Comparison of ENCODE assay signal across 10 cellular contexts in the genomic region with DNA sequence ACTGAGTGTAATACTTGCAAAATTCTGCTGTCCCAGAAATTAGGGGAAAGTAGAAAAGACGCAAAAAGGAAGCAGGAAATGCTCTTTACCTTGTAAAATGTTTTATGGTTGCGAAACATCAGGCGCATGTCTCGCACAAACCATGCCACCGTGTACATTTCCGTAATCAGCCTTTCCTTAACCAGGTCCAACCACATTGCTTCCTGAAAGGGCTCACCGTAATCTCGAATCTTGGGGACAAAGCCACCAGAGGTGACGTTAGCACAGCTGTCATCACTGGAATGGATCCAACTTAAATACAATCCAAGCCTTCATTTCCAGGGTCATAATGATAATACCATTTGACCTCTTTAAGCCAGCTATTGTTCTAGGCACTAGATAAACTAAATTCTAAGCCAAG. TPM values are rescaled to one million over a fixed set of nuclear protein-coding genes. Genes with fewer than 3 reads are reported as not detected.
DNase-seq lines count a peak whose midpoint lies in the region; ATAC-seq and TF ChIP-seq lines count a peak whose summit lies in the region.
"Had no signal": no experiment of that assay in that cellular context is flagged by ENCODE, and none has a peak within 500 bp of the region (broad histone marks: within the 10 kb centered on the region; RNA-seq: fewer than 3 reads in every experiment).

No MANE protein-coding gene starts in this region.

- DNase-seq in Kasumi-1 (lab: John Stamatoyannopoulos, UW) (peak; percentile 25 to 31), PC-3 (peak; percentile 66), esophagus muscularis mucosa (ENCODE audit: extremely low spot score) (peak; percentile 29), gastrocnemius medialis (no peak), OCI-M1 (lab: John Stamatoyannopoulos, UW) (no peak), NCI-H2107 (lab: John Stamatoyannopoulos, UW) (no peak)
- DNase-seq: activated CD4-positive, CD25-positive, alpha-beta regulatory T cell; H7; NCI-H1436 treated with DMSO at 0.1 percent for 48 hours had no signal

- CTCF ChIA-PET in PC-3 (lab: Charles Lee) = interaction anchor here (0.6 to 1.1 kb wide), 2 partner anchors 10 to 445 kb away, joined by 3 read pairs; no protein-coding TSS in a partner anchor

- in situ Hi-C loops in gastrocnemius medialis (cut with MboI; ENCODE audit: low sequenced_read_pairs in 4 of 4) = no loop called here

- POLR2A ChIA-PET in PC-3 (lab: Charles Lee; ENCODE audit: unreplicated experiment) = interaction anchor here (0.6 kb wide), 1 partner anchor 558 kb away, joined by 3 read pairs; no protein-coding TSS in a partner anchor

- H3K27me3 ChIP-seq in PC-3 (ENCODE audit: low read length) (no peaks in the 10 kb centered on the region), esophagus muscularis mucosa (no peaks in the 10 kb centered on the region), gastrocnemius medialis (no peaks in the 10 kb centered on the region)

- no peaks in the 10 kb centered on the region for H4K20me1 ChIP-seq in PC-3 (ENCODE audit: low read length)

- TF ChIP-seq EP300 in esophagus muscularis mucosa (IDR thresholded peaks at IDR 0.05) = no peak

- H3K9ac ChIP-seq in PC-3 (ENCODE audit: low read length) = peak overlapping the region; percentile 49; the same call in 1 of the 2 replicates

- H3K9me3 ChIP-seq in PC-3 (ENCODE audit: low read length) (no peaks in the 10 kb centered on the region), esophagus muscularis mucosa (no peaks in the 10 kb centered on the region), gastrocnemius medialis (no peaks in the 10 kb centered on the region)

- no peaks in the 10 kb centered on the region for H3K9me2 ChIP-seq in PC-3 (replicated peaks; ENCODE audit: low read length)

- H3K36me3 ChIP-seq in PC-3 (ENCODE audit: low read depth, low read length) (no peaks in the 10 kb centered on the region), esophagus muscularis mucosa (peaks cover 0 to 55% (median 34%) of the 10 kb centered on the region in 4 donors), gastrocnemius medialis (no peaks in the 10 kb centered on the region)

- TF ChIP-seq CTCF in PC-3 (conservative IDR thresholded peaks at IDR 0.05; ENCODE audit: low read depth, low read length) (no peak), esophagus muscularis mucosa (IDR thresholded peaks at IDR 0.05) (no peak), gastrocnemius medialis (IDR thresholded peaks at IDR 0.05 in 4 of 5, conservative IDR thresholded peaks at IDR 0.05 in 1 of 5) (no peak)

- no peak for TF ChIP-seq POLR2A in esophagus muscularis mucosa (IDR thresholded peaks at IDR 0.05; ENCODE audit: low read depth)
- no peak for TF ChIP-seq POLR2A in gastrocnemius medialis (IDR thresholded peaks at IDR 0.05)

- intact Hi-C loops in PC-3 (cut with micrococcal nuclease) (no loop called here), esophagus muscularis mucosa (cut with DNase I) (no loop called here), gastrocnemius medialis (cut with DNase I; ENCODE audit: low total_unique reads) (no loop called here)

- peak overlapping the region; percentile 59 for H3K4me2 ChIP-seq in PC-3 (ENCODE audit: low read length)

- H3K4me1 ChIP-seq in PC-3 (ENCODE audit: insufficient read depth, low read length) = peaks cover 10% of the 10 kb centered on the region
- H3K4me1 ChIP-seq in esophagus muscularis mucosa = peaks cover 0 to 6% (median 0%) of the 10 kb centered on the region in 4 donors
- no peaks in the 10 kb centered on the region for H3K4me1 ChIP-seq in gastrocnemius medialis

- H3K79me2 ChIP-seq in PC-3 (ENCODE audit: low read length) = no peaks in the 10 kb centered on the region

- H3F3A ChIP-seq in PC-3 (ENCODE audit: low read length, unreplicated experiment) = no peaks in the 10 kb centered on the region

- H3K27ac ChIP-seq in PC-3 (ENCODE audit: low read length) (peak overlapping the region; percentile 66), esophagus muscularis mucosa (replicated peaks in 1 of 4) (peak overlapping the region in 1 of 4 donors; percentile 27), gastrocnemius medialis (peak overlapping the region; percentile 46 to 65 (median 59))

- peak overlapping the region; percentile 31 for H3K4me3 ChIP-seq in PC-3 (ENCODE audit: low read length)
- H3K4me3 ChIP-seq in esophagus muscularis mucosa = no peak overlapping the region
- H3K4me3 ChIP-seq in gastrocnemius medialis = no peak overlapping the region

- no TSS peak for BruUV-seq in PC-3 (replicated peaks; lab: Mats Ljungman, UMichigan)

- peak; percentile 65 for ATAC-seq in PC-3
- ATAC-seq in gastrocnemius medialis = peak; percentile 51 to 77
- no peak for ATAC-seq in GM21825 (IDR thresholded peaks at IDR 0.05; ENCODE audit: unreplicated experiment)

- WGBS in esophagus muscularis mucosa = 74% methylated on average over 9 of the region's 9 CpGs

- H2AFZ ChIP-seq in PC-3 (ENCODE audit: low read length) = peak overlapping the region; percentile 36; the same call in 1 of the 2 replicates

RNA-seq across cellular contexts. Expression of gene SP110, which starts 49.3 kb away (rescaled TPM):
- total RNA-seq in PC-3 (2014; rRNA removed) (3.5 and 6.7 TPM in 2 replicates), esophagus muscularis mucosa (10 to 100 TPM; 14.5 to 24.9 (median 18.8) TPM), gastrocnemius medialis (1 to 10 TPM; 3.0 to 7.0 (median 6.5) TPM)

RNA-seq across cellular contexts. Expression of gene SP140, which starts 55.0 kb away (rescaled TPM):
- total RNA-seq in PC-3 (2014; rRNA removed) = 1.7 TPM in 1 of 2 replicates, not detected in the other
- total RNA-seq in esophagus muscularis mucosa = 1 to 10 TPM in 2 of 4 donors, under 1 TPM in 1, not detected in 1; 0.65 to 2.5 (median 2.5) TPM
- under 1 TPM in 1 of 4 donors, not detected in 3; 0.46 TPM for total RNA-seq in gastrocnemius medialis

Comparison
In these comparisons a context has a peak if more than half of its experiments do, and no peak if none do; other contexts are left out.
1. DNase-seq: peak in Kasumi-1 (2 of 2), PC-3 (single experiment) and esophagus muscularis mucosa (single experiment); none in gastrocnemius medialis (0 of 2), OCI-M1 (single experiment) and NCI-H2107 (single experiment).